2 cellular contexts compared by ENCODE assay signal in the genomic region with DNA sequence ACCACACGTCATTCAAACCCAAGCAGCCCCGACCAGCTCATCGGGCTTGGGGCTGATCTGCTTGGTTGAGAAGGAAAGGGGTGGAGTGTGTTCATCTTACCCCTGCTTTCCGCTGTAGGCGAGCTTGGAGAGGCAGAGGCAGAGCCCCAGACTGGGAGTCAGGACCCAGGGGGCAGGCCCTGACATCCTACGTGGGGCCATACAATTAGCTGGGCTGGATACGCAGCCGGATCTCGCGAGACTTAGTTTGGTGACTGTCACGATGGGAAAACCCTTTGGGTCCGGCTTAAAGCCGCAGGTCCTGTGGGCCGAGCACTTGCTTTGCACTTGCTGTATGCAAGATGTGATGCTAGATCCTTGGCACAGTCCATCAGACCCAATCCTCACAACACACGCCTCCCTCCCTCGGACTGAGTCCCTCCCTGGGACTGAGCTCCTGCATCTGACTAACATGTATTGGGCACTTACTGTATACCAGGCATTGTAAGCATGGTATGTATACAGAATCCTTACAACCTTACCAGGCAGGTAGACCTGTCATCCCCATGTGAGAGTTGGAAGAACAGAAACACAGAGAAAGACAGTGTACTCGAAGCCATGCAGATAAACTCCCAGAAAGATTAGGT.
TF ChIP-seq lines count a peak whose summit lies in the region.

No MANE protein-coding gene starts in this region.

TF ChIP-seq in IMR-90, 13 proteins besides CTCF, POLR2A, EP300 and RAD21:
- no peak for TF ChIP-seq MXI1 (IDR thresholded peaks at IDR 0.05; ENCODE audit: borderline replicate concordance, low read depth, low read length)
- TF ChIP-seq MAZ (IDR thresholded peaks at IDR 0.05; ENCODE audit: borderline replicate concordance, low read depth, low read length) = no peak
- TF ChIP-seq SMC3 (IDR thresholded peaks at IDR 0.05; ENCODE audit: low read depth, low read length) = no peak
- no peak for TF ChIP-seq FOS (IDR thresholded peaks at IDR 0.05; ENCODE audit: low read depth, low read length)
- no peak for TF ChIP-seq RCOR1 (IDR thresholded peaks at IDR 0.05; ENCODE audit: insufficient replicate concordance, low read length)
- no peak for TF ChIP-seq MAFK (IDR thresholded peaks at IDR 0.05; ENCODE audit: low read depth, low read length)
- TF ChIP-seq, protein P1, sequence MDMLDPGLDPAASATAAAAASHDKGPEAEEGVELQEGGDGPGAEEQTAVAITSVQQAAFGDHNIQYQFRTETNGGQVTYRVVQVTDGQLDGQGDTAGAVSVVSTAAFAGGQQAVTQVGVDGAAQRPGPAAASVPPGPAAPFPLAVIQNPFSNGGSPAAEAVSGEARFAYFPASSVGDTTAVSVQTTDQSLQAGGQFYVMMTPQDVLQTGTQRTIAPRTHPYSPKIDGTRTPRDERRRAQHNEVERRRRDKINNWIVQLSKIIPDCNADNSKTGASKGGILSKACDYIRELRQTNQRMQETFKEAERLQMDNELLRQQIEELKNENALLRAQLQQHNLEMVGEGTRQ (IDR thresholded peaks at IDR 0.05; ENCODE audit: low read depth, low read length) = no peak

TF ChIP-seq in K562, 482 proteins besides CTCF, POLR2A, EP300 and RAD21:
- TF ChIP-seq CHD2 (IDR thresholded peaks at IDR 0.05; ENCODE audit: low read depth, low read length) = peak; percentile 78
- TF ChIP-seq SMARCE1 (IDR thresholded peaks at IDR 0.05) = no peak
- TF ChIP-seq ZKSCAN8 (CRISPR knock-in tag; IDR thresholded peaks at IDR 0.05) = peak; percentile 97
- TF ChIP-seq NFATC3 (IDR thresholded peaks at IDR 0.05) = no peak
- TF ChIP-seq MAFF (IDR thresholded peaks at IDR 0.05; ENCODE audit: low read length) = no peak
- TF ChIP-seq TEAD1 (CRISPR knock-in tag; IDR thresholded peaks at IDR 0.05) = no peak
- TF ChIP-seq KLF1 (tag; IDR thresholded peaks at IDR 0.05) = 0 out of 2 replicates have a peak, but pooled peaks have one; percentile 13
